In genomic region chr11:9803685-9804413, GRCh38 we compare ENCODE assay signal across 15 cellular contexts.
DNase-seq lines count a peak whose midpoint lies in the region; ATAC-seq, FAIRE-seq and TF ChIP-seq lines count a peak whose summit lies in the region.
"Had no signal": no experiment of that assay in that cellular context is flagged by ENCODE, and none has a peak within 500 bp of the region (broad histone marks: within the 10 kb centered on the region; RNA-seq: fewer than 3 reads in every experiment).

No MANE protein-coding gene starts in this region.

- TF ChIP-seq CTCF in choroid plexus epithelial cell (conservative IDR thresholded peaks at IDR 0.05; ENCODE audit: low read depth, low read length): no peak
- no peak for TF ChIP-seq CTCF in suprapubic skin (IDR thresholded peaks at IDR 0.05)
- no peak for TF ChIP-seq CTCF in D721Med (IDR thresholded peaks at IDR 0.05; ENCODE audit: insufficient read depth, missing control alignments)

- no peak for TF ChIP-seq POLR2A in suprapubic skin (IDR thresholded peaks at IDR 0.05)

- peaks cover 27% of the 10 kb centered on the region for H3K4me1 ChIP-seq in suprapubic skin

- TF ChIP-seq EP300 in suprapubic skin (IDR thresholded peaks at IDR 0.05): no peak

- ATAC-seq in left lobe of liver (peak; percentile 42), HG03520 (IDR thresholded peaks at IDR 0.05; ENCODE audit: unreplicated experiment) (no peak)

- no peak for FAIRE-seq in D721Med (lab: Jason Lieb, UNC)
- FAIRE-seq: colon had no signal

- DNase-seq in NCI-H69 (lab: John Stamatoyannopoulos, UW) (peak; percentile 39), choroid plexus epithelial cell (ENCODE audit: low read depth) (peak; percentile 62), left lobe of liver (ENCODE audit: low spot score) (no peak), suprapubic skin (ENCODE audit: low spot score in 2 of 2) (no peak), NCI-H146 treated with DMSO at 0.1 percent for 48 hours (lab: John Stamatoyannopoulos, UW; ENCODE audit: unreplicated experiment) (no peak), D721Med (ENCODE audit: insufficient read length, low spot score) (no peak), occipital lobe (lab: John Stamatoyannopoulos, UW) (no peak)
- DNase-seq: activated CD4-positive, alpha-beta T cell treated with anti-CD3 and anti-CD28 coated beads, Interleukin-2, amount 10 ng/mL, durations not matched to agents 7 days and 5 days; activated effector memory CD4-positive, alpha-beta T cell treated with anti-CD3 and anti-CD28 coated beads, Interleukin-2, amount 50 U/mL, for 16 hours; CD8-positive, alpha-beta memory T cell; NCI-H1105 treated with DMSO at 0.1 percent for 48 hours; NCI-H748 treated with DMSO at 0.1 percent for 48 hours had no signal

- peaks cover 21% of the 10 kb centered on the region for H3K36me3 ChIP-seq in suprapubic skin

- H3K4me3 ChIP-seq in choroid plexus epithelial cell (ENCODE audit: low read depth, low read length): no peak overlapping the region
- no peak overlapping the region for H3K4me3 ChIP-seq in suprapubic skin
- H3K4me3 ChIP-seq: lung had no signal

- peak overlapping the region; percentile 57 for H3K27ac ChIP-seq in suprapubic skin

- no peaks in the 10 kb centered on the region for H3K27me3 ChIP-seq in suprapubic skin

- 42% methylated on average over 5 of the region's 5 CpGs for WGBS in suprapubic skin

- no peaks in the 10 kb centered on the region for H3K9me3 ChIP-seq in suprapubic skin

Comparison
In these comparisons a context has a peak if more than half of its experiments do, and no peak if none do; other contexts are left out.
1. DNase-seq: peak in NCI-H69 (single experiment) and choroid plexus epithelial cell (single experiment); none in left lobe of liver (single experiment), suprapubic skin (0 of 2), NCI-H146 treated with DMSO at 0.1 percent for 48 hours (single experiment), D721Med (single experiment) and occipital lobe (single experiment).